14 cellular contexts compared by ENCODE assay signal in genomic region chr11:116240661-116241060, GRCh38.
"Had no signal": no experiment of that assay in that cellular context is flagged by ENCODE, and none has a peak within 500 bp of the region (broad histone marks: within the 10 kb centered on the region; RNA-seq: fewer than 3 reads in every experiment).

No MANE protein-coding gene starts in this region.

- H3K9ac ChIP-seq: parathyroid adenoma had no signal

- H3K9me3 ChIP-seq: tibial nerve had no signal

- H3K27me3 ChIP-seq: tibial nerve had no signal

- H3K4me3 ChIP-seq: smooth muscle cell, tibial nerve had no signal

- DNase-seq: activated CD4-positive, alpha-beta T cell treated with anti-CD3 and anti-CD28 coated beads, Interleukin-2, amount 50 U/mL, for 4 hours; activated CD4-positive, CD25-positive, alpha-beta regulatory T cell treated with anti-CD3 and anti-CD28 coated beads, Interleukin-2, amount 50 U/mL, for 72 hours; activated CD8-positive, alpha-beta memory T cell treated with anti-CD3 and anti-CD28 coated beads, Interleukin-2, amount 10 ng/mL, durations not matched to agents 7 days and 5 days; activated effector memory CD4-positive, alpha-beta T cell treated with anti-CD3 and anti-CD28 coated beads, Interleukin-2, amount 50 U/mL, for 16 hours; activated T-cell treated with anti-CD3 and anti-CD28 coated beads, Interleukin-2, amount 50 U/mL, for 24 hours; amygdala; cerebellar nuclear complex; endodermal cell; erythroblast; foreskin keratinocyte; head of caudate nucleus had no signal

- H3K27ac ChIP-seq: foreskin keratinocyte, parathyroid adenoma, tibial nerve had no signal

- H3K79me2 ChIP-seq: parathyroid adenoma had no signal

- H3K4me2 ChIP-seq: smooth muscle cell had no signal

- H3K36me3 ChIP-seq: tibial nerve had no signal

- H3K4me1 ChIP-seq: foreskin keratinocyte, parathyroid adenoma, tibial nerve had no signal

- H2AFZ ChIP-seq: parathyroid adenoma had no signal
